In the genomic region with DNA sequence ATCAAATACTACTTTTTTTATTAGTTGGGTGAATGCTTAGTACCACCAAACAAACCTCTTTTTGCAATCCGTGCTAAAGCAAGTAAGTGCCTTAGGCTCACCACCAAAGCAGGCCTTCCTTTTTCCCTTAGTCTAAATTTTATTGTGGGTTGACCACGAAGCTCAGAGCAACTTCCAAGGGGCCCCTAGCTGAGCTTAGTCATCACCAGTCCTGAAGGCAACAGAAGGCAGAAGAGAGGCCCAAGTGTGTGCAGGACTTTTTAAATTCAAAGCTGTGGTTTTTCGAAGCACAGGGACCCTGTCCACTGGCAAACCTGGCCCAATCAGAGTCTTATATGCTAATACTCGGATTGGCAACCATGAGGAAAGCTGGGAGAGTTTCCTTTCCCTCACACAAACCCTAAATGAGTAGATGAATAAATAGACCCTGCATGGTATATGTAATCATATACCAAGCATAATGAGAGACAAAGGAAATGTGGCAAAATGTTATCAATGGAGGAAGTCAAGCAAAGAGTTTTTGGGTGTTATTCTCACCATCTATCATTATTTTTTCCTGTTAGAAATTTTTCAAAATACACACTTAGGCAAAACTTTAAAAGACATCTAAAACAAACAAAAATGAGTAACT, we compare ENCODE assay signal across 11 cellular contexts.
DNase-seq lines count a peak whose midpoint lies in the region; ATAC-seq and TF ChIP-seq lines count a peak whose summit lies in the region.
"Had no signal": no experiment of that assay in that cellular context is flagged by ENCODE, and none has a peak within 500 bp of the region (broad histone marks: within the 10 kb centered on the region; RNA-seq: fewer than 3 reads in every experiment).

No MANE protein-coding gene starts in this region.

- H3K27me3 ChIP-seq in Loucy (ENCODE audit: insufficient read depth, low read length, poor library complexity, severe bottlenecking) = no peaks in the 10 kb centered on the region
- H3K27me3 ChIP-seq in mesenchymal stem cell (ENCODE audit: control insufficient read depth in 1 of 2, insufficient read depth in 1 of 2, low read length in 2 of 2) = no peaks in the 10 kb centered on the region

- H3F3A ChIP-seq in Loucy (ENCODE audit: low read depth) = peaks cover 6% of the 10 kb centered on the region; the same call in 1 of the 2 replicates

- H2BK15ac ChIP-seq in mesenchymal stem cell (ENCODE audit: low read depth, poor library complexity, severe bottlenecking) = no peak overlapping the region

- no peak overlapping the region for H2AK5ac ChIP-seq in mesenchymal stem cell (ENCODE audit: low read length, severe bottlenecking)

- H3K36me3 ChIP-seq in Loucy (ENCODE audit: insufficient read depth, low read length) = no peaks in the 10 kb centered on the region
- H3K36me3 ChIP-seq in mesenchymal stem cell (ENCODE audit: control insufficient read depth in 1 of 2, insufficient read depth in 2 of 2, low read depth in 1 of 2, low read length in 2 of 2) = no peaks in the 10 kb centered on the region

- H2BK120ac ChIP-seq in mesenchymal stem cell (ENCODE audit: low read depth, low read length) = no peak overlapping the region

- no peak overlapping the region for H3K18ac ChIP-seq in mesenchymal stem cell (ENCODE audit: low read depth in 1 of 2, low read length in 2 of 2)

- DNase-seq in DMS 273 treated with DMSO at 0.1 percent for 48 hours (lab: John Stamatoyannopoulos, UW) (peak; percentile 38), amniotic stem cell (lab: John Stamatoyannopoulos, UW) (peak; percentile 28), mesenchymal stem cell (peak; percentile 37), ureter (ENCODE audit: low spot score) (no peak), ACHN (no peak)
- no peak for DNase-seq in stimulated activated CD4-positive, alpha-beta T cell treated with anti-CD3 and anti-CD28 coated beads, Interleukin-4, amount 100 ng/mL, for 24 hours
- DNase-seq: activated CD4-positive, alpha-beta T cell treated with anti-CD3 and anti-CD28 coated beads for 4 hours; NCI-H1092; NCI-H510A treated with DMSO at 0.1 percent for 48 hours had no signal

- no peak overlapping the region for H2AFZ ChIP-seq in Loucy (ENCODE audit: low read length)
- no peak overlapping the region for H2AFZ ChIP-seq in mesenchymal stem cell (ENCODE audit: low read depth, low read length)

- peak overlapping the region; percentile 62 for H3K4me2 ChIP-seq in Loucy (ENCODE audit: low read depth, low read length, poor library complexity, severe bottlenecking)
- no peak overlapping the region for H3K4me2 ChIP-seq in mesenchymal stem cell (ENCODE audit: low read length, poor library complexity, severe bottlenecking)

- TF ChIP-seq CTCF in Loucy (conservative IDR thresholded peaks at IDR 0.05; ENCODE audit: low read length) = no peak

- H3K4me1 ChIP-seq in Loucy (ENCODE audit: insufficient read depth, low read length, poor library complexity, severe bottlenecking) (peaks cover 38% of the 10 kb centered on the region), mesenchymal stem cell (ENCODE audit: control insufficient read depth, insufficient read depth, low read depth, low read length) (peaks cover 2% of the 10 kb centered on the region)

- no peaks in the 10 kb centered on the region for H3K79me2 ChIP-seq in Loucy (ENCODE audit: insufficient read depth, low read length)

- ATAC-seq in activated CD4-positive, CD25-positive, alpha-beta regulatory T cell treated with anti-CD3 and anti-CD28 coated beads, Interleukin-2, amount 50 U/mL, for 24 hours = no peak

- no peaks in the 10 kb centered on the region for H3K9me2 ChIP-seq in Loucy (replicated peaks; ENCODE audit: low read depth, low read length)

- no peak overlapping the region for H3K27ac ChIP-seq in mesenchymal stem cell (ENCODE audit: low read length, poor library complexity, severe bottlenecking)

- peak overlapping the region; percentile 17 for H3K9ac ChIP-seq in Loucy (ENCODE audit: low read depth, low read length, poor library complexity, severe bottlenecking)
- H3K9ac ChIP-seq in mesenchymal stem cell (ENCODE audit: low read length) = no peak overlapping the region

- in situ Hi-C loops in ACHN (cut with HindIII; ENCODE audit: low pct_ligation_motif_present, low pct_unique_long_range_greater_than_20kb, low sequenced_read_pairs) = no loop called here

- no peak overlapping the region for H3K4ac ChIP-seq in mesenchymal stem cell (ENCODE audit: low read depth in 1 of 2, low read length in 2 of 2)

- H4K8ac ChIP-seq in mesenchymal stem cell (ENCODE audit: low read length) = no peak overlapping the region

- H3K14ac ChIP-seq in mesenchymal stem cell (ENCODE audit: low read length in 2 of 2) = no peak overlapping the region

- WGBS in mesenchymal stem cell = 50% methylated on average over 3 of the region's 4 CpGs

- H3K79me1 ChIP-seq in mesenchymal stem cell (replicated peaks; ENCODE audit: low read length, poor library complexity, severe bottlenecking) = no peaks in the 10 kb centered on the region

- no peak overlapping the region for H2BK5ac ChIP-seq in mesenchymal stem cell (ENCODE audit: low read depth, low read length, poor library complexity, severe bottlenecking)

- no peaks in the 10 kb centered on the region for H4K20me1 ChIP-seq in Loucy (ENCODE audit: insufficient read depth, low read length, poor library complexity, severe bottlenecking)

- H4K91ac ChIP-seq in mesenchymal stem cell (ENCODE audit: low read length) = no peak overlapping the region

- H2BK12ac ChIP-seq in mesenchymal stem cell (ENCODE audit: low read length in 2 of 2) = no peak overlapping the region

- H3K9me3 ChIP-seq in Loucy (ENCODE audit: insufficient read depth, low read depth, low read length) (no peaks in the 10 kb centered on the region), mesenchymal stem cell (ENCODE audit: control insufficient read depth, low read length) (no peaks in the 10 kb centered on the region)

- no peak overlapping the region for H3K23ac ChIP-seq in mesenchymal stem cell (ENCODE audit: low read length in 2 of 2)

- H3K4me3 ChIP-seq in Loucy (ENCODE audit: low read length, poor library complexity, severe bottlenecking) (peak overlapping the region; percentile 20), mesenchymal stem cell (ENCODE audit: insufficient read depth in 1 of 2, low read depth in 1 of 2, low read length in 2 of 2) (no peak overlapping the region)

Comparison
In these comparisons a context has a peak if more than half of its experiments do, and no peak if none do; other contexts are left out.
1. DNase-seq: peak in DMS 273 treated with DMSO at 0.1 percent for 48 hours (single experiment), amniotic stem cell (single experiment) and mesenchymal stem cell (single experiment); none in ureter (single experiment), stimulated activated CD4-positive, alpha-beta T cell treated with anti-CD3 and anti-CD28 coated beads, Interleukin-4, amount 100 ng/mL, for 24 hours (single experiment) and ACHN (single experiment).